Comparison of ENCODE assay signal across 1 cellular context in the genomic region with DNA sequence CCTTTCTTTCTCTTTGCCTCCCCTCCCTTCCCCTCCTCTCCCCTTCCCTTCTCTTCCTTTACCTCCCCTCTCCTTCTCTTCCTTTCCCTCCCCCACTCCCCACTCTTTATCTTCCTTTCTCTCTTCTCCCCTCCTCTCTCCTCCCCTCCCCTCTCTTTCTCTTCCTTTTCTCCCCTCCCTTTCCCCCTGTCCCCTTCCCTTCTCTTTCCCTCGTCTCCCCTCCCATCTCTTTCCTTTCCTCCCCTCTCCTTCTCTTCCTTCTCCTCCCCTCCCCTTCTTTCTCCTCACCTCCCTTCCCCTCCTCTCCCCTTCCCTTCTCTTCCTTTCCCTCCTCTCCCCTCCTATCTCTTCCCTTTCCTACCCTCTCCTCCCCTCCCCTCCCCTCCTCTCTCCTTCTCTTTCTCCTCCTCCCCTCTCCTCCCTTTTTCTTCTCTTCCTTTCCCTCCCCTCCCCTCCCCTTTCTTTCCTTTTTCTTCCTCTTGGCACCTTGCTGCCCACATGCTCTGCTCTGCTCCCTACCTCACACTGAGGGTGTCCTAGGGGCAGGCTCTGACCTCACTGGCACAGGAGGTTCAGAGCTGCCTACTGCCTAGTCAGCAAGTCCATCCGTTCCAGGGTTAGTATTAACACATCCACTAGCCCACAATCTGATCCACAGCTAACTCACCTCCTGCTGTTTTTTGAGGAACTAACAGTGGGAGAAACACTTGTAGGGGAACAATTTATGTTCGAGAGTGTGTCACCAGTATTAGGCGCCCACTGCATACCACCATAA.
TF ChIP-seq lines count a peak whose summit lies in the region.

No MANE protein-coding gene starts in this region.

TF ChIP-seq in K562, 482 proteins besides CTCF, POLR2A, EP300 and RAD21 (continued from another document):
- TF ChIP-seq, protein P1, sequence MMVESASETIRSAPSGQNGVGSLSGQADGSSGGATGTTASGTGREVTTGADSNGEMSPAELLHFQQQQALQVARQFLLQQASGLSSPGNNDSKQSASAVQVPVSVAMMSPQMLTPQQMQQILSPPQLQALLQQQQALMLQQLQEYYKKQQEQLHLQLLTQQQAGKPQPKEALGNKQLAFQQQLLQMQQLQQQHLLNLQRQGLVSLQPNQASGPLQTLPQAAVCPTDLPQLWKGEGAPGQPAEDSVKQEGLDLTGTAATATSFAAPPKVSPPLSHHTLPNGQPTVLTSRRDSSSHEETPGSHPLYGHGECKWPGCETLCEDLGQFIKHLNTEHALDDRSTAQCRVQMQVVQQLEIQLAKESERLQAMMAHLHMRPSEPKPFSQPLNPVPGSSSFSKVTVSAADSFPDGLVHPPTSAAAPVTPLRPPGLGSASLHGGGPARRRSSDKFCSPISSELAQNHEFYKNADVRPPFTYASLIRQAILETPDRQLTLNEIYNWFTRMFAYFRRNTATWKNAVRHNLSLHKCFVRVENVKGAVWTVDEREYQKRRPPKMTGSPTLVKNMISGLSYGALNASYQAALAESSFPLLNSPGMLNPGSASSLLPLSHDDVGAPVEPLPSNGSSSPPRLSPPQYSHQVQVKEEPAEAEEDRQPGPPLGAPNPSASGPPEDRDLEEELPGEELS (CRISPR knock-in tag; IDR thresholded peaks at IDR 0.05; ENCODE audit: borderline replicate concordance), result no peak
- TF ChIP-seq ZNF165 (CRISPR knock-in tag; IDR thresholded peaks at IDR 0.05; ENCODE audit: borderline replicate concordance) (no peak), PPARD (CRISPR knock-in tag; IDR thresholded peaks at IDR 0.05) (no peak), ZNF695 (CRISPR knock-in tag; IDR thresholded peaks at IDR 0.05) (no peak), STAT5A (IDR thresholded peaks at IDR 0.05; ENCODE audit: borderline replicate concordance, low read length) (no peak)
- TF ChIP-seq, protein P2, sequence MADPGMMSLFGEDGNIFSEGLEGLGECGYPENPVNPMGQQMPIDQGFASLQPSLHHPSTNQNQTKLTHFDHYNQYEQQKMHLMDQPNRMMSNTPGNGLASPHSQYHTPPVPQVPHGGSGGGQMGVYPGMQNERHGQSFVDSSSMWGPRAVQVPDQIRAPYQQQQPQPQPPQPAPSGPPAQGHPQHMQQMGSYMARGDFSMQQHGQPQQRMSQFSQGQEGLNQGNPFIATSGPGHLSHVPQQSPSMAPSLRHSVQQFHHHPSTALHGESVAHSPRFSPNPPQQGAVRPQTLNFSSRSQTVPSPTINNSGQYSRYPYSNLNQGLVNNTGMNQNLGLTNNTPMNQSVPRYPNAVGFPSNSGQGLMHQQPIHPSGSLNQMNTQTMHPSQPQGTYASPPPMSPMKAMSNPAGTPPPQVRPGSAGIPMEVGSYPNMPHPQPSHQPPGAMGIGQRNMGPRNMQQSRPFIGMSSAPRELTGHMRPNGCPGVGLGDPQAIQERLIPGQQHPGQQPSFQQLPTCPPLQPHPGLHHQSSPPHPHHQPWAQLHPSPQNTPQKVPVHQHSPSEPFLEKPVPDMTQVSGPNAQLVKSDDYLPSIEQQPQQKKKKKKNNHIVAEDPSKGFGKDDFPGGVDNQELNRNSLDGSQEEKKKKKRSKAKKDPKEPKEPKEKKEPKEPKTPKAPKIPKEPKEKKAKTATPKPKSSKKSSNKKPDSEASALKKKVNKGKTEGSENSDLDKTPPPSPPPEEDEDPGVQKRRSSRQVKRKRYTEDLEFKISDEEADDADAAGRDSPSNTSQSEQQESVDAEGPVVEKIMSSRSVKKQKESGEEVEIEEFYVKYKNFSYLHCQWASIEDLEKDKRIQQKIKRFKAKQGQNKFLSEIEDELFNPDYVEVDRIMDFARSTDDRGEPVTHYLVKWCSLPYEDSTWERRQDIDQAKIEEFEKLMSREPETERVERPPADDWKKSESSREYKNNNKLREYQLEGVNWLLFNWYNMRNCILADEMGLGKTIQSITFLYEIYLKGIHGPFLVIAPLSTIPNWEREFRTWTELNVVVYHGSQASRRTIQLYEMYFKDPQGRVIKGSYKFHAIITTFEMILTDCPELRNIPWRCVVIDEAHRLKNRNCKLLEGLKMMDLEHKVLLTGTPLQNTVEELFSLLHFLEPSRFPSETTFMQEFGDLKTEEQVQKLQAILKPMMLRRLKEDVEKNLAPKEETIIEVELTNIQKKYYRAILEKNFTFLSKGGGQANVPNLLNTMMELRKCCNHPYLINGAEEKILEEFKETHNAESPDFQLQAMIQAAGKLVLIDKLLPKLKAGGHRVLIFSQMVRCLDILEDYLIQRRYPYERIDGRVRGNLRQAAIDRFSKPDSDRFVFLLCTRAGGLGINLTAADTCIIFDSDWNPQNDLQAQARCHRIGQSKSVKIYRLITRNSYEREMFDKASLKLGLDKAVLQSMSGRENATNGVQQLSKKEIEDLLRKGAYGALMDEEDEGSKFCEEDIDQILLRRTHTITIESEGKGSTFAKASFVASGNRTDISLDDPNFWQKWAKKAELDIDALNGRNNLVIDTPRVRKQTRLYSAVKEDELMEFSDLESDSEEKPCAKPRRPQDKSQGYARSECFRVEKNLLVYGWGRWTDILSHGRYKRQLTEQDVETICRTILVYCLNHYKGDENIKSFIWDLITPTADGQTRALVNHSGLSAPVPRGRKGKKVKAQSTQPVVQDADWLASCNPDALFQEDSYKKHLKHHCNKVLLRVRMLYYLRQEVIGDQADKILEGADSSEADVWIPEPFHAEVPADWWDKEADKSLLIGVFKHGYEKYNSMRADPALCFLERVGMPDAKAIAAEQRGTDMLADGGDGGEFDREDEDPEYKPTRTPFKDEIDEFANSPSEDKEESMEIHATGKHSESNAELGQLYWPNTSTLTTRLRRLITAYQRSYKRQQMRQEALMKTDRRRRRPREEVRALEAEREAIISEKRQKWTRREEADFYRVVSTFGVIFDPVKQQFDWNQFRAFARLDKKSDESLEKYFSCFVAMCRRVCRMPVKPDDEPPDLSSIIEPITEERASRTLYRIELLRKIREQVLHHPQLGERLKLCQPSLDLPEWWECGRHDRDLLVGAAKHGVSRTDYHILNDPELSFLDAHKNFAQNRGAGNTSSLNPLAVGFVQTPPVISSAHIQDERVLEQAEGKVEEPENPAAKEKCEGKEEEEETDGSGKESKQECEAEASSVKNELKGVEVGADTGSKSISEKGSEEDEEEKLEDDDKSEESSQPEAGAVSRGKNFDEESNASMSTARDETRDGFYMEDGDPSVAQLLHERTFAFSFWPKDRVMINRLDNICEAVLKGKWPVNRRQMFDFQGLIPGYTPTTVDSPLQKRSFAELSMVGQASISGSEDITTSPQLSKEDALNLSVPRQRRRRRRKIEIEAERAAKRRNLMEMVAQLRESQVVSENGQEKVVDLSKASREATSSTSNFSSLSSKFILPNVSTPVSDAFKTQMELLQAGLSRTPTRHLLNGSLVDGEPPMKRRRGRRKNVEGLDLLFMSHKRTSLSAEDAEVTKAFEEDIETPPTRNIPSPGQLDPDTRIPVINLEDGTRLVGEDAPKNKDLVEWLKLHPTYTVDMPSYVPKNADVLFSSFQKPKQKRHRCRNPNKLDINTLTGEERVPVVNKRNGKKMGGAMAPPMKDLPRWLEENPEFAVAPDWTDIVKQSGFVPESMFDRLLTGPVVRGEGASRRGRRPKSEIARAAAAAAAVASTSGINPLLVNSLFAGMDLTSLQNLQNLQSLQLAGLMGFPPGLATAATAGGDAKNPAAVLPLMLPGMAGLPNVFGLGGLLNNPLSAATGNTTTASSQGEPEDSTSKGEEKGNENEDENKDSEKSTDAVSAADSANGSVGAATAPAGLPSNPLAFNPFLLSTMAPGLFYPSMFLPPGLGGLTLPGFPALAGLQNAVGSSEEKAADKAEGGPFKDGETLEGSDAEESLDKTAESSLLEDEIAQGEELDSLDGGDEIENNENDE (IDR thresholded peaks at IDR 0.05; ENCODE audit: low read depth, low read length), result no peak
